Comparison of ENCODE assay signal across 19 cellular contexts in the genomic region with DNA sequence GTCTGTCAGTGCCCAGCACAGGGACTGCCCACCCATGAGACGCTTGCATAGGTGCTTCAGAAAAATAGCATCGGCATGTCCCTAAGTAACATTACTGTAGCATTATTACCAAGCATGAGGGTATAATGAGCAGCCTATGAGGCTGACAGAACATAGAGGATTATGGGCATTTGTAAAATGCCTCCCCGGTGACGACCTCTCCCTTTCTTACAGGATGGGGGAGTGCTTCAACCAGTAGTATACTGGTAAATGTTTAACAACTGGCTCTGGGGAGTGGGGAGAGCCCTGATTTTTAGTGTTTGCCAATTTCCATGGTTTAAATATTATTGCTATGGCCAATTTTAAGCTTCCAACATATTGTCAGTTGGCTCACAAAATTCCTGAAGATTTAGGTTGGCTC.
DNase-seq lines count a peak whose midpoint lies in the region; ATAC-seq and TF ChIP-seq lines count a peak whose summit lies in the region.
"Had no signal": no experiment of that assay in that cellular context is flagged by ENCODE, and none has a peak within 500 bp of the region (broad histone marks: within the 10 kb centered on the region; RNA-seq: fewer than 3 reads in every experiment).

No MANE protein-coding gene starts in this region.

- H2AFZ ChIP-seq in fibroblast of lung (ENCODE audit: low read length) (peak overlapping the region; percentile 72), parathyroid adenoma (peak overlapping the region; percentile 63)

- H3K79me2 ChIP-seq in fibroblast of lung (ENCODE audit: control insufficient read depth, insufficient read depth, low read length) = no peaks in the 10 kb centered on the region
- no peaks in the 10 kb centered on the region for H3K79me2 ChIP-seq in parathyroid adenoma

- H3K9me3 ChIP-seq in heart right ventricle (no peaks in the 10 kb centered on the region), fibroblast of lung (ENCODE audit: control insufficient read depth, insufficient read depth, low read depth, low read length) (no peaks in the 10 kb centered on the region), parathyroid adenoma (ENCODE audit: control insufficient read depth, low read length) (no peaks in the 10 kb centered on the region), vagina (no peaks in the 10 kb centered on the region), BE2C (no peaks in the 10 kb centered on the region)
- H3K9me3 ChIP-seq: colonic mucosa, tibial nerve had no signal

- H3K27me3 ChIP-seq in heart right ventricle = no peaks in the 10 kb centered on the region
- H3K27me3 ChIP-seq in fibroblast of lung (ENCODE audit: control insufficient read depth, insufficient read depth, low read length) = no peaks in the 10 kb centered on the region
- no peaks in the 10 kb centered on the region for H3K27me3 ChIP-seq in parathyroid adenoma (ENCODE audit: control insufficient read depth, insufficient read depth, low read length)
- no peaks in the 10 kb centered on the region for H3K27me3 ChIP-seq in vagina
- H3K27me3 ChIP-seq in BE2C = no peaks in the 10 kb centered on the region
- H3K27me3 ChIP-seq: colonic mucosa, tibial nerve had no signal

- H3K9ac ChIP-seq in fibroblast of lung (ENCODE audit: insufficient read depth, low read length) (no peak overlapping the region), parathyroid adenoma (no peak overlapping the region)

- H3K4me1 ChIP-seq in heart right ventricle (peaks cover 0 to 21% (median 7%) of the 10 kb centered on the region in 9 donors), fibroblast of lung (ENCODE audit: control insufficient read depth, extremely low read depth, insufficient read depth, low read length) (peaks cover 7% of the 10 kb centered on the region), parathyroid adenoma (peaks cover 9% of the 10 kb centered on the region), vagina (peaks cover 12% of the 10 kb centered on the region), BE2C (no peaks in the 10 kb centered on the region)
- H3K4me1 ChIP-seq: colonic mucosa had no signal

- DNase-seq in heart right ventricle (no peak), left cardiac atrium (no peak), fibroblast of lung (ENCODE audit: low read depth in 2 of 2) (no peak), vagina (ENCODE audit: extremely low spot score in 2 of 2) (no peak), NCI-H510A treated with DMSO at 0.1 percent for 48 hours (lab: John Stamatoyannopoulos, UW) (no peak), BE2C (no peak), cortex of kidney (lab: John Stamatoyannopoulos, UW) (no peak)
- DNase-seq: amygdala; colonic mucosa; left colon; natural killer cell; NCI-H187 treated with DMSO at 0.1 percent for 48 hours; NCI-H774; right cardiac atrium; stimulated activated CD4-positive, alpha-beta T cell treated with anti-CD3 and anti-CD28 coated beads, Interleukin-4, amount 100 ng/mL, for 24 hours; T-cell had no signal

- peak overlapping the region; percentile 25 for H3K4me2 ChIP-seq in fibroblast of lung (ENCODE audit: extremely low read depth, insufficient read depth, low read length)
- no peak overlapping the region for H3K4me2 ChIP-seq in parathyroid adenoma (ENCODE audit: low read length)

- 85 to 87% methylated on average over 4 of the region's 4 CpGs for WGBS in heart right ventricle, 2 donors

- H4K20me1 ChIP-seq in fibroblast of lung (ENCODE audit: control insufficient read depth, extremely low read depth, insufficient read depth, low read length) = no peaks in the 10 kb centered on the region

- TF ChIP-seq CTCF in heart right ventricle (IDR thresholded peaks at IDR 0.05) (no peak), fibroblast of lung (conservative IDR thresholded peaks at IDR 0.05 in 1 of 2, IDR thresholded peaks at IDR 0.05 in 1 of 2; ENCODE audit: low read depth in 1 of 2, low read length in 2 of 2) (no peak), parathyroid adenoma (IDR thresholded peaks at IDR 0.05) (no peak), vagina (IDR thresholded peaks at IDR 0.05) (no peak), BE2C (IDR thresholded peaks at IDR 0.05; ENCODE audit: low read depth, low read length) (no peak)

- no peak for TF ChIP-seq POLR2A in vagina (IDR thresholded peaks at IDR 0.05)

- no peak for ATAC-seq in heart right ventricle
- no peak for ATAC-seq in left cardiac atrium
- ATAC-seq: left colon, natural killer cell, T-cell had no signal

- H3K36me3 ChIP-seq in heart right ventricle (no peaks in the 10 kb centered on the region), fibroblast of lung (ENCODE audit: control insufficient read depth, insufficient read depth, low read length) (no peaks in the 10 kb centered on the region), parathyroid adenoma (ENCODE audit: control insufficient read depth, insufficient read depth, low read length) (no peaks in the 10 kb centered on the region), vagina (no peaks in the 10 kb centered on the region), BE2C (no peaks in the 10 kb centered on the region)
- H3K36me3 ChIP-seq: colonic mucosa, tibial nerve had no signal

- H3K4me3 ChIP-seq in heart right ventricle = no peak overlapping the region
- peak overlapping the region in 1 of 4 experiments; percentile 6 for H3K4me3 ChIP-seq in fibroblast of lung (replicated peaks in 1 of 4; ENCODE audit: control extremely low read depth in 1 of 4, insufficient read depth in 1 of 4, low read depth in 3 of 4, low read length in 4 of 4)
- H3K4me3 ChIP-seq in parathyroid adenoma (ENCODE audit: low read depth, low read length) = no peak overlapping the region
- H3K4me3 ChIP-seq in vagina = no peak overlapping the region
- no peak overlapping the region for H3K4me3 ChIP-seq in BE2C (ENCODE audit: low read depth, low read length)
- H3K4me3 ChIP-seq: colonic mucosa had no signal

- intact Hi-C loops in heart right ventricle (cut with DNase I) (loop anchor here in 1 of 10 donors (10.0 kb wide), 1 partner anchor 95 kb away; no protein-coding TSS in a partner anchor), left cardiac atrium (cut with DNase I) (no loop called here), vagina (cut with DNase I) (no loop called here)

- H3K27ac ChIP-seq in heart right ventricle (peak overlapping the region in 8 of 10 donors; percentile 4 to 75 (median 37)), fibroblast of lung (ENCODE audit: insufficient read depth, low read length) (peak overlapping the region; percentile 62), parathyroid adenoma (no peak overlapping the region), vagina (peak overlapping the region; percentile 70)
- H3K27ac ChIP-seq: 22Rv1, colonic mucosa had no signal
